In genomic region chr2:152421521-152422367, GRCh38 we compare ENCODE assay signal across 8 cellular contexts.
DNase-seq lines count a peak whose midpoint lies in the region; ATAC-seq and TF ChIP-seq lines count a peak whose summit lies in the region.

No MANE protein-coding gene starts in this region.

- H3K27me3 Mint-ChIP-seq in T-helper 2 cell treated with Interferon-gamma antibody and Interleukin-4, amounts not matched to agents 5 μg/mL and 100 μg/mL, for 36 hours (ENCODE audit: low read depth) = peaks cover 6% of the 10 kb centered on the region
- H3K27me3 Mint-ChIP-seq in activated CD8-positive, alpha-beta memory T cell treated with anti-CD3 and anti-CD28 coated beads, Interleukin-2, amount 10 ng/mL, durations not matched to agents 7 days and 5 days = peaks cover 23% of the 10 kb centered on the region

- H3K4me3 ChIP-seq in AG10803 (ENCODE audit: low read length) = no peak overlapping the region
- no peak overlapping the region for H3K4me3 ChIP-seq in skeletal muscle cell (ENCODE audit: low read depth, low read length)

- no peak overlapping the region for H3K4me3 Mint-ChIP-seq in T-helper 2 cell treated with Interferon-gamma antibody and Interleukin-4, amounts not matched to agents 5 μg/mL and 100 μg/mL, for 36 hours
- no peak overlapping the region for H3K4me3 Mint-ChIP-seq in activated CD8-positive, alpha-beta memory T cell treated with anti-CD3 and anti-CD28 coated beads, Interleukin-2, amount 10 ng/mL, durations not matched to agents 7 days and 5 days

- H3K4me1 Mint-ChIP-seq in T-helper 2 cell treated with Interferon-gamma antibody and Interleukin-4, amounts not matched to agents 5 μg/mL and 100 μg/mL, for 36 hours (ENCODE audit: low read depth) = peaks cover 11% of the 10 kb centered on the region
- H3K4me1 Mint-ChIP-seq in activated CD8-positive, alpha-beta memory T cell treated with anti-CD3 and anti-CD28 coated beads, Interleukin-2, amount 10 ng/mL, durations not matched to agents 7 days and 5 days = no peaks in the 10 kb centered on the region

- ATAC-seq in GM19397 (IDR thresholded peaks at IDR 0.05; ENCODE audit: unreplicated experiment) (peak; percentile 57), HG03521 (IDR thresholded peaks at IDR 0.05; ENCODE audit: unreplicated experiment) (peak; percentile 64)
- no peak for ATAC-seq in activated CD8-positive, alpha-beta memory T cell treated with anti-CD3 and anti-CD28 coated beads, Interleukin-2, amount 10 ng/mL, durations not matched to agents 7 days and 5 days

- TF ChIP-seq CTCF in AG10803 (conservative IDR thresholded peaks at IDR 0.05; ENCODE audit: low read length) = no peak

- DNase-seq in AG10803 (ENCODE audit: low read depth) = peak; percentile 93
- DNase-seq in T-helper 2 cell treated with Interferon-gamma antibody and Interleukin-4, amounts not matched to agents 5 μg/mL and 100 μg/mL, for 36 hours (ENCODE audit: low spot score) = peak; percentile 42
- DNase-seq in foreskin melanocyte = peak; percentile 46
- peak; percentile 97 for DNase-seq in skeletal muscle cell (ENCODE audit: low read depth)
- no peak for DNase-seq in activated CD8-positive, alpha-beta memory T cell treated with anti-CD3 and anti-CD28 coated beads, Interleukin-2, amount 10 ng/mL, durations not matched to agents 7 days and 5 days
- no peak for DNase-seq in stimulated activated CD4-positive, alpha-beta T cell treated with anti-CD3 and anti-CD28 coated beads, Interleukin-2, amount 100 ng/mL, for 48 hours

- H3K36me3 Mint-ChIP-seq in T-helper 2 cell treated with Interferon-gamma antibody and Interleukin-4, amounts not matched to agents 5 μg/mL and 100 μg/mL, for 36 hours (ENCODE audit: low read depth) = no peaks in the 10 kb centered on the region
- H3K36me3 Mint-ChIP-seq in activated CD8-positive, alpha-beta memory T cell treated with anti-CD3 and anti-CD28 coated beads, Interleukin-2, amount 10 ng/mL, durations not matched to agents 7 days and 5 days = no peaks in the 10 kb centered on the region

- no peak overlapping the region for H3K27ac Mint-ChIP-seq in T-helper 2 cell treated with Interferon-gamma antibody and Interleukin-4, amounts not matched to agents 5 μg/mL and 100 μg/mL, for 36 hours
- H3K27ac Mint-ChIP-seq in activated CD8-positive, alpha-beta memory T cell treated with anti-CD3 and anti-CD28 coated beads, Interleukin-2, amount 10 ng/mL, durations not matched to agents 7 days and 5 days = no peak overlapping the region

- CTCF ChIA-PET in activated CD8-positive, alpha-beta memory T cell treated with anti-CD3 and anti-CD28 coated beads, Interleukin-2, amount 10 ng/mL, durations not matched to agents 7 days and 5 days (lab: Charles Lee) = no interaction called here

- no peaks in the 10 kb centered on the region for H3K9me3 Mint-ChIP-seq in T-helper 2 cell treated with Interferon-gamma antibody and Interleukin-4, amounts not matched to agents 5 μg/mL and 100 μg/mL, for 36 hours
- no peaks in the 10 kb centered on the region for H3K9me3 Mint-ChIP-seq in activated CD8-positive, alpha-beta memory T cell treated with anti-CD3 and anti-CD28 coated beads, Interleukin-2, amount 10 ng/mL, durations not matched to agents 7 days and 5 days (ENCODE audit: low read depth)

Comparison
In these comparisons a context has a peak if more than half of its experiments do, and no peak if none do; other contexts are left out.
1. DNase-seq: peak in AG10803 (single experiment), T-helper 2 cell treated with Interferon-gamma antibody and Interleukin-4, amounts not matched to agents 5 μg/mL and 100 μg/mL, for 36 hours (single experiment), foreskin melanocyte (single experiment) and skeletal muscle cell (single experiment); none in activated CD8-positive, alpha-beta memory T cell treated with anti-CD3 and anti-CD28 coated beads, Interleukin-2, amount 10 ng/mL, durations not matched to agents 7 days and 5 days (single experiment) and stimulated activated CD4-positive, alpha-beta T cell treated with anti-CD3 and anti-CD28 coated beads, Interleukin-2, amount 100 ng/mL, for 48 hours (0 of 2).